28 cellular contexts compared by ENCODE assay signal in genomic region chr11:133570376-133570775, GRCh38. TPM values are rescaled to one million over a fixed set of nuclear protein-coding genes. Genes with fewer than 3 reads are reported as not detected.
"Had no signal": no experiment of that assay in that cellular context is flagged by ENCODE, and none has a peak within 500 bp of the region (broad histone marks: within the 10 kb centered on the region; RNA-seq: fewer than 3 reads in every experiment).

No MANE protein-coding gene starts in this region.

- H3K36me3 ChIP-seq: heart right ventricle, left lung, stomach, suprapubic skin, tibial nerve, uterus had no signal

- H3K27ac ChIP-seq: heart right ventricle, left lung, stomach, suprapubic skin, tibial nerve, uterus had no signal

- DNase-seq: activated CD4-positive, alpha-beta T cell treated with anti-CD3 and anti-CD28 coated beads, Interleukin-2, amount 10 ng/mL, durations not matched to agents 24 days and 14 days; activated CD4-positive, CD25-positive, alpha-beta regulatory T cell; activated CD8-positive, alpha-beta memory T cell treated with anti-CD3 and anti-CD28 coated beads, Interleukin-2, amount 10 ng/mL, durations not matched to agents 7 days and 5 days; activated CD8-positive, alpha-beta T cell treated with anti-CD3 and anti-CD28 coated beads for 36 hours; activated effector memory CD4-positive, alpha-beta T cell treated with anti-CD3 and anti-CD28 coated beads, Interleukin-2, amount 50 U/mL, for 16 hours; activated naive CD4-positive, alpha-beta T cell treated with anti-CD3 and anti-CD28 coated beads, Interleukin-2, amount 10 ng/mL, durations not matched to agents 7 days and 5 days; activated naive CD8-positive, alpha-beta T cell treated with anti-CD3 and anti-CD28 coated beads, Interleukin-2, amount 50 U/mL, for 24 hours; activated T-cell treated with anti-CD3 and anti-CD28 coated beads for 4 hours; anterior cingulate cortex; central memory CD4-positive, alpha-beta T cell; effector memory CD4-positive, alpha-beta T cell; heart right ventricle; kidney; left lung; naive thymus-derived CD4-positive, alpha-beta T cell; posterior cingulate gyrus; small intestine; stimulated activated CD4-positive, alpha-beta T cell treated with anti-CD3 and anti-CD28 coated beads, Interleukin-15, amount 100 ng/mL, for 24 hours; stomach; T-helper 17 cell; uterus had no signal

- ATAC-seq: activated CD8-positive, alpha-beta memory T cell treated with anti-CD3 and anti-CD28 coated beads, Interleukin-2, amount 10 ng/mL, durations not matched to agents 7 days and 5 days; activated CD8-positive, alpha-beta T cell treated with anti-CD3 and anti-CD28 coated beads for 36 hours; activated naive CD8-positive, alpha-beta T cell treated with anti-CD3 and anti-CD28 coated beads, Interleukin-2, amount 50 U/mL, for 24 hours; heart right ventricle; left lung; naive thymus-derived CD4-positive, alpha-beta T cell; sciatic nerve; stimulated activated memory B cell treated with anti-CD40 and anti-IgM and Interleukin-4, amounts not matched to agents 10 μg/mL and 1 μg/mL and 100 μg/mL, for 72 hours; T-helper 17 cell had no signal

- H3K9me3 ChIP-seq: heart right ventricle, left lung, stomach, suprapubic skin, tibial nerve, uterus had no signal

- H3K4me3 ChIP-seq: heart right ventricle, left lung, lung, stomach, suprapubic skin, tibial nerve, uterus had no signal

- H3K27me3 ChIP-seq: stomach, tibial nerve, uterus had no signal

- H3K4me1 ChIP-seq: heart right ventricle, left lung, stomach, suprapubic skin, tibial nerve, uterus had no signal

RNA-seq across cellular contexts. Expression of gene OPCML, which starts 38.1 kb away (rescaled TPM):
- total RNA-seq: activated CD4-positive, alpha-beta T cell treated with anti-CD3 and anti-CD28 coated beads, Interleukin-2, amount 10 ng/mL, durations not matched to agents 24 days and 14 days; activated CD8-positive, alpha-beta memory T cell treated with anti-CD3 and anti-CD28 coated beads, Interleukin-2, amount 10 ng/mL, durations not matched to agents 7 days and 5 days; activated CD8-positive, alpha-beta T cell treated with anti-CD3 and anti-CD28 coated beads for 36 hours; dermis microvascular lymphatic vessel endothelial cell; left lung; naive thymus-derived CD4-positive, alpha-beta T cell; renal cortical epithelial cell; T-helper 17 cell had no signal
- polyA plus RNA-seq: lung; naive thymus-derived CD4-positive, alpha-beta T cell had no signal
